17 cellular contexts compared by ENCODE assay signal in the genomic region with DNA sequence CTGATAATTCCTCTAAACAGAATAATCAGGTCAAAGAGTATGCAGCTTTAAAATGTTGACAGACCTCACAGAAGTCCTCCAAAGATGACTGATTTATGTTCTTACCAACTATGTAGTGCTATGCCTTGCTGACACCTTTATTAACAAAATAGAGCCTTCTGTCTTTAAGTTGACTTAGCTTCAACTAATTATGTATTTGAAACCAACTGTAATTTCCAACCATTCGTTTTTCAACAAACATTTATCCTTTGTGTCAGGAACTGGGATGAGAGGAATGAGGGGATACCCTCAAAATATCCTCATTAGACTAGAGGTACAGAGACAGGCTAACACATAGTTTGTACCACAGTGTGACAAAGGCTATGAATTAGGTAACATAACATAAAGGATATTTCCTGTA.
DNase-seq lines count a peak whose midpoint lies in the region; ATAC-seq, FAIRE-seq and TF ChIP-seq lines count a peak whose summit lies in the region.
"Had no signal": no experiment of that assay in that cellular context is flagged by ENCODE, and none has a peak within 500 bp of the region (broad histone marks: within the 10 kb centered on the region; RNA-seq: fewer than 3 reads in every experiment).

No MANE protein-coding gene starts in this region.

- no peaks in the 10 kb centered on the region for H3K9me2 ChIP-seq in SK-N-SH

- H3K4me2 ChIP-seq in SK-N-SH = no peak overlapping the region

- POLR2A ChIA-PET in SK-N-SH (lab: Yijun Ruan, JAX) (no interaction called here), Panc1 (lab: Charles Lee) (interaction anchor here (0.6 kb wide), 1 partner anchor 38 kb away, joined by 4 read pairs; no protein-coding TSS in a partner anchor)
- POLR2A ChIA-PET in naive thymus-derived CD8-positive, alpha-beta T cell (lab: Charles Lee) = interaction anchor here (0.8 to 1.3 kb wide), 2 partner anchors 34 to 78 kb away, joined by 3 read pairs; no protein-coding TSS in a partner anchor

- no TSS peak for BruUV-seq in Panc1 (replicated peaks; lab: Mats Ljungman, UMichigan)

- no peak overlapping the region for H3K9ac ChIP-seq in SK-N-SH
- H3K9ac ChIP-seq: GM23248 had no signal

- 68% methylated on average over 1 of the region's 1 CpG for WGBS in SK-N-SH (ENCODE audit: low lambda C conversion rate)

- H3K9me3 Mint-ChIP-seq in progenitor cell of endocrine pancreas (ENCODE audit: low read depth) = no peaks in the 10 kb centered on the region
- H3K9me3 Mint-ChIP-seq in naive thymus-derived CD8-positive, alpha-beta T cell = no peaks in the 10 kb centered on the region
- H3K9me3 Mint-ChIP-seq: CD8-positive, alpha-beta T cell had no signal

- CTCF ChIA-PET in SK-N-SH (lab: Yijun Ruan, JAX) (no interaction called here), Panc1 (lab: Charles Lee) (interaction anchor here (0.7 kb wide), 1 partner anchor 159 kb away, joined by 5 read pairs; no protein-coding TSS in a partner anchor)

- peaks cover 5% of the 10 kb centered on the region; the same call in 1 of the 2 replicates for H3K79me2 ChIP-seq in SK-N-SH (ENCODE audit: insufficient read depth)

- H3F3A ChIP-seq in SK-N-SH (replicated peaks; ENCODE audit: insufficient read depth) = peaks cover 11% of the 10 kb centered on the region

- H3K4me3 ChIP-seq in SK-N-SH (ENCODE audit: low read depth in 2 of 2, low read length in 1 of 2) = no peak overlapping the region
- no peak overlapping the region for H3K4me3 ChIP-seq in Panc1 (ENCODE audit: low read depth in 2 of 2, low read length in 2 of 2)
- H3K4me3 ChIP-seq: GM23248 had no signal

- H3K27me3 ChIP-seq in SK-N-SH (ENCODE audit: insufficient read depth) = no peaks in the 10 kb centered on the region
- H3K27me3 ChIP-seq in Panc1 (ENCODE audit: control insufficient read depth, insufficient read depth, low read length) = no peaks in the 10 kb centered on the region

- no peaks in the 10 kb centered on the region for H3K9me3 ChIP-seq in SK-N-SH
- no peaks in the 10 kb centered on the region for H3K9me3 ChIP-seq in Panc1 (ENCODE audit: control insufficient read depth, insufficient read depth, low read depth, low read length)

- TF ChIP-seq RAD21 in SK-N-SH (IDR thresholded peaks at IDR 0.05; ENCODE audit: low read length) = no peak

- H3K4me3 Mint-ChIP-seq in progenitor cell of endocrine pancreas (ENCODE audit: low read depth) = no peak overlapping the region
- no peak overlapping the region for H3K4me3 Mint-ChIP-seq in naive thymus-derived CD8-positive, alpha-beta T cell
- H3K4me3 Mint-ChIP-seq: CD14-positive monocyte; CD8-positive, alpha-beta T cell had no signal

- H3K36me3 ChIP-seq in SK-N-SH (replicated peaks in 1 of 2; ENCODE audit: control insufficient read depth in 1 of 2, insufficient read depth in 2 of 2, low read length in 1 of 2) (no peaks in the 10 kb centered on the region), Panc1 (ENCODE audit: control insufficient read depth, insufficient read depth, low read length) (no peaks in the 10 kb centered on the region)

- no peak for TF ChIP-seq EP300 in SK-N-SH (IDR thresholded peaks at IDR 0.05; ENCODE audit: borderline replicate concordance in 1 of 2, low read depth in 1 of 2, low read length in 1 of 2)

- H3K27me3 Mint-ChIP-seq in progenitor cell of endocrine pancreas = no peaks in the 10 kb centered on the region
- no peaks in the 10 kb centered on the region for H3K27me3 Mint-ChIP-seq in naive thymus-derived CD8-positive, alpha-beta T cell

- peak overlapping the region; percentile 61; the same call in 1 of the 2 replicates for H2AFZ ChIP-seq in SK-N-SH (ENCODE audit: low read depth)
- H2AFZ ChIP-seq: GM23248 had no signal

- H3K36me3 Mint-ChIP-seq in progenitor cell of endocrine pancreas (ENCODE audit: insufficient read depth) = no peaks in the 10 kb centered on the region
- H3K36me3 Mint-ChIP-seq in naive thymus-derived CD8-positive, alpha-beta T cell = no peaks in the 10 kb centered on the region
- H3K36me3 Mint-ChIP-seq: CD14-positive monocyte; CD8-positive, alpha-beta T cell had no signal

- no peak for ATAC-seq in SK-N-SH treated with all-trans-retinoic acid at 6 μM for 48 hours
- ATAC-seq in Panc1 = no peak
- no peak for ATAC-seq in GM21515 (IDR thresholded peaks at IDR 0.05; ENCODE audit: unreplicated experiment)
- ATAC-seq in HG03460 (IDR thresholded peaks at IDR 0.05; ENCODE audit: unreplicated experiment) = no peak
- no peak for ATAC-seq in naive thymus-derived CD8-positive, alpha-beta T cell
- ATAC-seq: CD8-positive, alpha-beta T cell had no signal

- no peak for TF ChIP-seq CTCF in SK-N-SH (IDR thresholded peaks at IDR 0.05)
- no peak for TF ChIP-seq CTCF in Panc1 (IDR thresholded peaks at IDR 0.05)
- TF ChIP-seq CTCF in progenitor cell of endocrine pancreas (IDR thresholded peaks at IDR 0.05; ENCODE audit: unreplicated experiment) = no peak

- peaks cover 0 to 5% of the 10 kb centered on the region in 2 experiments; a peak in 1 of 4 replicates for H3K4me1 ChIP-seq in SK-N-SH (ENCODE audit: control insufficient read depth in 1 of 2, insufficient read depth in 2 of 2, low read depth in 1 of 2, low read length in 1 of 2)
- H3K4me1 ChIP-seq in Panc1 (ENCODE audit: control insufficient read depth, insufficient read depth, low read length) = peaks cover 10% of the 10 kb centered on the region

- H3K27ac ChIP-seq in SK-N-SH (ENCODE audit: low read depth in 2 of 2, low read length in 1 of 2) (no peak overlapping the region), Panc1 (ENCODE audit: low read length) (peak overlapping the region; percentile 100)
- H3K27ac ChIP-seq: 22Rv1, GM23248 had no signal

- peak overlapping the region; percentile 29 for H3K27ac Mint-ChIP-seq in progenitor cell of endocrine pancreas
- H3K27ac Mint-ChIP-seq in naive thymus-derived CD8-positive, alpha-beta T cell = no peak overlapping the region
- H3K27ac Mint-ChIP-seq: CD14-positive monocyte; CD8-positive, alpha-beta T cell had no signal

- no peaks in the 10 kb centered on the region for H3K4me1 Mint-ChIP-seq in progenitor cell of endocrine pancreas (ENCODE audit: low read depth)
- H3K4me1 Mint-ChIP-seq in naive thymus-derived CD8-positive, alpha-beta T cell = peaks cover 0 to 2% (median 0%) of the 10 kb centered on the region in 4 donors
- H3K4me1 Mint-ChIP-seq: CD14-positive monocyte had no signal

- in situ Hi-C loops in Panc1 (cut with HindIII; ENCODE audit: low pct_unique_long_range_greater_than_20kb, low sequenced_read_pairs) = no loop called here

- H4K20me1 ChIP-seq in SK-N-SH (ENCODE audit: insufficient read depth) = no peaks in the 10 kb centered on the region

- no peak for DNase-seq in SK-N-SH
- no peak for DNase-seq in HTR-8/SVneo (ENCODE audit: insufficient read length, low spot score)
- DNase-seq in Panc1 (ENCODE audit: low read depth, low spot score) = no peak
- DNase-seq in progenitor cell of endocrine pancreas (ENCODE audit: low spot score, unreplicated experiment) = no peak
- DNase-seq in naive thymus-derived CD8-positive, alpha-beta T cell = no peak
- DNase-seq: CD8-positive, alpha-beta T cell; COR-L47; DND-41; GF-D8; GM23248; KG1 had no signal

- intact Hi-C loops in Panc1 (cut with micrococcal nuclease; ENCODE audit: unreplicated experiment) = no loop called here

- FAIRE-seq in HTR-8/SVneo (lab: Jason Lieb, UNC) = peak; percentile 88
- FAIRE-seq: H54 had no signal

TF ChIP-seq in SK-N-SH treated with all-trans-retinoic acid at 6 μM for 48 hours, 23 proteins besides CTCF, POLR2A, EP300 and RAD21 (continues in another document):
- TF ChIP-seq, protein P1, sequence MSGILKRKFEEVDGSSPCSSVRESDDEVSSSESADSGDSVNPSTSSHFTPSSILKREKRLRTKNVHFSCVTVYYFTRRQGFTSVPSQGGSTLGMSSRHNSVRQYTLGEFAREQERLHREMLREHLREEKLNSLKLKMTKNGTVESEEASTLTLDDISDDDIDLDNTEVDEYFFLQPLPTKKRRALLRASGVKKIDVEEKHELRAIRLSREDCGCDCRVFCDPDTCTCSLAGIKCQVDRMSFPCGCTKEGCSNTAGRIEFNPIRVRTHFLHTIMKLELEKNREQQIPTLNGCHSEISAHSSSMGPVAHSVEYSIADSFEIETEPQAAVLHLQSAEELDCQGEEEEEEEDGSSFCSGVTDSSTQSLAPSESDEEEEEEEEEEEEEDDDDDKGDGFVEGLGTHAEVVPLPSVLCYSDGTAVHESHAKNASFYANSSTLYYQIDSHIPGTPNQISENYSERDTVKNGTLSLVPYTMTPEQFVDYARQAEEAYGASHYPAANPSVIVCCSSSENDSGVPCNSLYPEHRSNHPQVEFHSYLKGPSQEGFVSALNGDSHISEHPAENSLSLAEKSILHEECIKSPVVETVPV (CRISPR knock-in tag; IDR thresholded peaks at IDR 0.05) = no peak
- TF ChIP-seq, protein P2, sequence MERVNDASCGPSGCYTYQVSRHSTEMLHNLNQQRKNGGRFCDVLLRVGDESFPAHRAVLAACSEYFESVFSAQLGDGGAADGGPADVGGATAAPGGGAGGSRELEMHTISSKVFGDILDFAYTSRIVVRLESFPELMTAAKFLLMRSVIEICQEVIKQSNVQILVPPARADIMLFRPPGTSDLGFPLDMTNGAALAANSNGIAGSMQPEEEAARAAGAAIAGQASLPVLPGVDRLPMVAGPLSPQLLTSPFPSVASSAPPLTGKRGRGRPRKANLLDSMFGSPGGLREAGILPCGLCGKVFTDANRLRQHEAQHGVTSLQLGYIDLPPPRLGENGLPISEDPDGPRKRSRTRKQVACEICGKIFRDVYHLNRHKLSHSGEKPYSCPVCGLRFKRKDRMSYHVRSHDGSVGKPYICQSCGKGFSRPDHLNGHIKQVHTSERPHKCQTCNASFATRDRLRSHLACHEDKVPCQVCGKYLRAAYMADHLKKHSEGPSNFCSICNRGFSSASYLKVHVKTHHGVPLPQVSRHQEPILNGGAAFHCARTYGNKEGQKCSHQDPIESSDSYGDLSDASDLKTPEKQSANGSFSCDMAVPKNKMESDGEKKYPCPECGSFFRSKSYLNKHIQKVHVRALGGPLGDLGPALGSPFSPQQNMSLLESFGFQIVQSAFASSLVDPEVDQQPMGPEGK (CRISPR knock-in tag; IDR thresholded peaks at IDR 0.05; ENCODE audit: borderline replicate concordance) = no peak
- no peak for TF ChIP-seq ZNF8 (CRISPR knock-in tag; IDR thresholded peaks at IDR 0.05)
- TF ChIP-seq GLIS3 (CRISPR knock-in tag; IDR thresholded peaks at IDR 0.05) = no peak
